Comparison of ENCODE assay signal across 18 cellular contexts in genomic region chr3:147218976-147219375, GRCh38.
"Had no signal": no experiment of that assay in that cellular context is flagged by ENCODE, and none has a peak within 500 bp of the region (broad histone marks: within the 10 kb centered on the region; RNA-seq: fewer than 3 reads in every experiment).

No MANE protein-coding gene starts in this region.

- H3K9ac ChIP-seq: parathyroid adenoma had no signal

- H3K9me3 ChIP-seq: gastroesophageal sphincter, suprapubic skin, upper lobe of left lung had no signal

- FAIRE-seq: keratinocyte had no signal

- H3K4me3 ChIP-seq: coronary artery, gastroesophageal sphincter, suprapubic skin, upper lobe of left lung had no signal

- ATAC-seq: activated CD4-positive, alpha-beta T cell treated with anti-CD3 and anti-CD28 coated beads for 36 hours; activated CD8-positive, alpha-beta T cell treated with anti-CD3 and anti-CD28 coated beads for 36 hours; gastroesophageal sphincter; left ventricle myocardium superior had no signal

- H2AFZ ChIP-seq: parathyroid adenoma had no signal

- H3K79me2 ChIP-seq: parathyroid adenoma had no signal

- DNase-seq: activated CD4-positive, alpha-beta T cell treated with anti-CD3 and anti-CD28 coated beads for 36 hours; activated CD8-positive, alpha-beta memory T cell treated with anti-CD3 and anti-CD28 coated beads, Interleukin-2, amount 50 U/mL, for 48 hours; activated CD8-positive, alpha-beta T cell treated with anti-CD3 and anti-CD28 coated beads for 36 hours; activated naive CD4-positive, alpha-beta T cell treated with Interleukin-2 at 50 U/mL for 16 hours; caudate nucleus; effector CD4-positive, alpha-beta T cell; left ventricle myocardium superior; mesenchymal stem cell; nephron progenitor cell; stimulated activated CD4-positive, alpha-beta T cell treated with anti-CD3 and anti-CD28 coated beads, Interleukin-2, amount 100 ng/mL, for 24 hours; stimulated activated naive CD4-positive, alpha-beta T cell; upper lobe of left lung; WERI-Rb-1 had no signal

- H3K27ac ChIP-seq: coronary artery, gastroesophageal sphincter, parathyroid adenoma, suprapubic skin, upper lobe of left lung, WERI-Rb-1 had no signal

- H3K4me1 ChIP-seq: gastroesophageal sphincter, parathyroid adenoma, suprapubic skin, upper lobe of left lung had no signal

- H3K36me3 ChIP-seq: gastroesophageal sphincter, suprapubic skin, upper lobe of left lung, WERI-Rb-1 had no signal

- H3K27me3 ChIP-seq: gastroesophageal sphincter, suprapubic skin, upper lobe of left lung had no signal
